ENCODE assay signal across 15 cellular contexts in the genomic region with DNA sequence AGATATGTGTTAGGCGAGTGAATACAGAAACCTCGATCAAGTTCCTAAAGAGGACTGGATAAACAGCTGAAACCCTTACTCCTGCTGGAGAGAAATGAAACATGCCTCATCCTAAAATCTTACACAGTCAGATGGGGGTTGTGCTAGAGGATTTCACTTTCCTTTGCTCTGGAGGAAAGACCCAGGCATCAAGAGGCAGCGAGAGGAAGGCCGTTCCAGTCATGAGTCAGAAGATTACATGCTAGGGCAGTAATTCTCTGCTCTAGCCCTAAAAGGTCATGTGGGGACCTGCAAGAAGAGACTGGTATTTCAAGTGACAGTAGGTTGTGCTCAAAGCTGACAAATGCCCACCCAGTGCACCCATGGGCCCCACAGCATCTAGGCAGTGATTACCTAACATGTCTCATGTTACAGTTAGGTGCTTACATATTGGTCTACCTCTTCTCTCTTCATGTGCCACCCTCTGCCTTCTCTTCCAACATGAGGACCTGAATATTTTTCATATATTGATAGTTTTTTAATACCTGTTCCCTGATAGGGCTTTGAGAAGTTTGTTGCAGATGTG.
DNase-seq lines count a peak whose midpoint lies in the region; ATAC-seq, FAIRE-seq and TF ChIP-seq lines count a peak whose summit lies in the region.
"Had no signal": no experiment of that assay in that cellular context is flagged by ENCODE, and none has a peak within 500 bp of the region (broad histone marks: within the 10 kb centered on the region; RNA-seq: fewer than 3 reads in every experiment).

No MANE protein-coding gene starts in this region.

- H3K9me3 ChIP-seq in breast epithelium (no peaks in the 10 kb centered on the region), pancreas (no peaks in the 10 kb centered on the region)
- H3K9me3 ChIP-seq: esophagus squamous epithelium, SJCRH30, transverse colon had no signal

- H3K4me3 ChIP-seq in breast epithelium (no peak overlapping the region), fibroblast of mammary gland (ENCODE audit: control insufficient read depth, low read depth, low read length) (no peak overlapping the region), pancreas (no peak overlapping the region)
- H3K4me3 ChIP-seq: esophagus squamous epithelium, SJCRH30, transverse colon had no signal

- no peaks in the 10 kb centered on the region for H3K36me3 ChIP-seq in breast epithelium
- no peaks in the 10 kb centered on the region for H3K36me3 ChIP-seq in pancreas
- H3K36me3 ChIP-seq: esophagus squamous epithelium, SJCRH30, transverse colon had no signal

- no TSS peak for BruUV-seq in MCF 10A (replicated peaks; lab: Mats Ljungman, UMichigan)

- H3K4me1 ChIP-seq in breast epithelium (peaks cover 0 to 4% of the 10 kb centered on the region in 2 donors), pancreas (no peaks in the 10 kb centered on the region)
- H3K4me1 ChIP-seq: SJCRH30 had no signal

- H3K27me3 ChIP-seq in breast epithelium (no peaks in the 10 kb centered on the region), pancreas (no peaks in the 10 kb centered on the region)
- H3K27me3 ChIP-seq: SJCRH30, transverse colon had no signal

- FAIRE-seq in urothelium cell line (lab: Jason Lieb, UNC) (no peak), pancreas (lab: Jason Lieb, UNC) (no peak)

- no peaks in the 10 kb centered on the region for H3K36me3 Mint-ChIP-seq in MCF 10A (ENCODE audit: insufficient read depth, unreplicated experiment)

- no peaks in the 10 kb centered on the region for H3K27me3 Mint-ChIP-seq in MCF 10A (ENCODE audit: insufficient read depth, unreplicated experiment)

- ATAC-seq in pancreas, result no peak
- ATAC-seq in HG02610 (IDR thresholded peaks at IDR 0.05; ENCODE audit: unreplicated experiment), result no peak

- TF ChIP-seq POLR2A in breast epithelium (IDR thresholded peaks at IDR 0.05), result no peak

- H3K4me1 Mint-ChIP-seq in MCF 10A (ENCODE audit: insufficient read depth, unreplicated experiment), result peaks cover 18% of the 10 kb centered on the region

- H3K4me3 Mint-ChIP-seq in MCF 10A (ENCODE audit: unreplicated experiment), result no peak overlapping the region

- H3K27ac ChIP-seq in breast epithelium (no peak overlapping the region), pancreas (no peak overlapping the region)
- H3K27ac ChIP-seq: SJCRH30, transverse colon had no signal

- H3K27ac Mint-ChIP-seq in MCF 10A (ENCODE audit: low read depth, unreplicated experiment), result no peak overlapping the region

- POLR2A ChIA-PET in MCF 10A (lab: Yijun Ruan, JAX), result no interaction called here

- DNase-seq in MCF 10A (ENCODE audit: unreplicated experiment) (peak; percentile 58), breast epithelium (ENCODE audit: low spot score in 2 of 2) (no peak), T1000 (lab: John Stamatoyannopoulos, UW) (peak; percentile 29), fibroblast of mammary gland (ENCODE audit: low read depth) (peak; percentile 66), urothelium cell line (ENCODE audit: low spot score) (peak; percentile 20), pancreas (no peak), pons (ENCODE audit: low spot score) (no peak)
- DNase-seq: DMS53, esophagus squamous epithelium, mesendoderm, NCI-H1417 treated with DMSO at 0.1 percent for 48 hours, NCI-H774, SJCRH30, transverse colon had no signal

- H3K9me3 Mint-ChIP-seq in MCF 10A (ENCODE audit: unreplicated experiment), result no peaks in the 10 kb centered on the region

- CTCF ChIA-PET in MCF 10A (lab: Yijun Ruan, JAX), result interaction anchor here (0.6 to 4.1 kb wide), 7 partner anchors 9 to 1473 kb away, joined by 3 to 16 read pairs (median 3); no protein-coding TSS in a partner anchor

- TF ChIP-seq CTCF in MCF 10A (IDR thresholded peaks at IDR 0.05; ENCODE audit: unreplicated experiment) (no peak), breast epithelium (IDR thresholded peaks at IDR 0.05) (no peak), fibroblast of mammary gland (conservative IDR thresholded peaks at IDR 0.05; ENCODE audit: control insufficient read depth, insufficient read depth, low read depth, low read length) (no peak), pancreas (IDR thresholded peaks at IDR 0.05) (no peak)

- WGBS in pancreas, 2 donors, result 86 to 92% methylated on average over 4 of the region's 4 CpGs

- intact Hi-C loops in MCF 10A (cut with micrococcal nuclease) (no loop called here), breast epithelium (cut with DNase I; ENCODE audit: low total_unique reads) (no loop called here), pancreas (cut with DNase I) (no loop called here)

Comparison
In these comparisons a context has a peak if more than half of its experiments do, and no peak if none do; other contexts are left out.
1. DNase-seq: peak in MCF 10A (single experiment), T1000 (single experiment), fibroblast of mammary gland (single experiment) and urothelium cell line (single experiment); none in breast epithelium (0 of 2), pancreas (0 of 6) and pons (single experiment).